ENCODE assay signal across 23 cellular contexts in the genomic region with DNA sequence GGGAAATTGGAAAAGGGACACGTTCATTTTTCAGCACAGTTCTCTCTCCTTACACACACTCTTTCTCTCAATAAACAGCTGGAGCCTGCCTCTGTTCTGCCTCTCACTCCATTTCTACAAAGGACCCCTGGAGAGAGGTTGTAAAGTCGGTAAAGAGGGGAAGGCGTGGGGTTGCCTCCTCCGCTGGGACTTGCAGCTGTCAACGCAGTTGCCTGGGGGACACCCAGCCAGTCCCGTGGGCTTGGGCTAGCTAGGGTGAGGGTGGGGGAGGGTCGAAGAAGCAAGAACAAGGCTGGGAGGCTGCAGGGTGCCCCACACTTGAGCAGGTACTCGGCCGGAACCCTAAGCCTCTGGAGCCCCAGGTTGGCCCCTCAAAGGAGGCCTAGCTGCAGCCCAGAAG. TPM values are rescaled to one million over a fixed set of nuclear protein-coding genes. Genes with fewer than 3 reads are reported as not detected.
DNase-seq lines count a peak whose midpoint lies in the region; ATAC-seq, FAIRE-seq and TF ChIP-seq lines count a peak whose summit lies in the region.
"Had no signal": no experiment of that assay in that cellular context is flagged by ENCODE, and none has a peak within 500 bp of the region (broad histone marks: within the 10 kb centered on the region; RNA-seq: fewer than 3 reads in every experiment).

No MANE protein-coding gene starts in this region.

- H4K91ac ChIP-seq in H1 (replicated peaks; ENCODE audit: insufficient read length, low read length) (no peak overlapping the region), mesenchymal stem cell (ENCODE audit: low read length) (no peak overlapping the region)

- no peaks in the 10 kb centered on the region for H3K23me2 ChIP-seq in H1 (ENCODE audit: low read depth, low read length)

- no peaks in the 10 kb centered on the region for H3K27me3 ChIP-seq in BLaER1
- H3K27me3 ChIP-seq in H1 (replicated peaks in 1 of 4; ENCODE audit: control insufficient read depth in 3 of 4, extremely low read depth in 1 of 4, insufficient read depth in 3 of 4, low read length in 3 of 4), result no peaks in the 10 kb centered on the region
- peaks cover 0 to 30% (median 0%) of the 10 kb centered on the region in 9 donors for H3K27me3 ChIP-seq in heart left ventricle
- H3K27me3 ChIP-seq in HepG2 (ENCODE audit: control insufficient read depth in 1 of 2, insufficient read depth in 2 of 2, low read length in 2 of 2), result peaks cover 2 to 41% of the 10 kb centered on the region in 2 experiments; a peak in 4 of 5 replicates
- H3K27me3 ChIP-seq in mesenchymal stem cell (ENCODE audit: control insufficient read depth in 1 of 2, insufficient read depth in 1 of 2, low read length in 2 of 2), result peaks cover 35 to 42% of the 10 kb centered on the region in 2 experiments
- H3K27me3 ChIP-seq: BE2C, Peyer's patch had no signal

- no peak overlapping the region for H3K9ac ChIP-seq in BLaER1
- no peak overlapping the region for H3K9ac ChIP-seq in H1 (replicated peaks in 1 of 4; ENCODE audit: extremely low read depth in 1 of 4, low read depth in 3 of 4, low read length in 3 of 4)
- no peak overlapping the region for H3K9ac ChIP-seq in HepG2 (ENCODE audit: insufficient read depth, low read depth, low read length)
- no peak overlapping the region for H3K9ac ChIP-seq in mesenchymal stem cell (ENCODE audit: low read length)
- H3K9ac ChIP-seq: KMS-11 had no signal

- in situ Hi-C loops in HepG2 (cut with HindIII; ENCODE audit: extremely low pct_ligation_motif_present, low pct_unique_long_range_greater_than_20kb), result no loop called here

- H2BK15ac ChIP-seq in H1 (ENCODE audit: low read length) (peak overlapping the region; percentile 46; the same call in 1 of the 2 replicates), mesenchymal stem cell (ENCODE audit: low read depth, poor library complexity, severe bottlenecking) (no peak overlapping the region)

- BruUV-seq in HepG2 (replicated peaks; lab: Mats Ljungman, UMichigan), result no TSS peak

- peak overlapping the region; percentile 37; the same call in 1 of the 2 replicates for H3K4me2 ChIP-seq in BLaER1
- H3K4me2 ChIP-seq in H1 (ENCODE audit: insufficient read depth in 1 of 2, low read depth in 2 of 2, low read length in 2 of 2), result peak overlapping the region; percentile 13 to 52; a peak in 3 of 4 replicates
- no peak overlapping the region for H3K4me2 ChIP-seq in HepG2 (ENCODE audit: low read depth, low read length)
- no peak overlapping the region for H3K4me2 ChIP-seq in mesenchymal stem cell (ENCODE audit: low read length, poor library complexity, severe bottlenecking)
- H3K4me2 ChIP-seq: A549, KMS-11 had no signal

- TF ChIP-seq EP300 in H1 (IDR thresholded peaks at IDR 0.05; ENCODE audit: borderline replicate concordance in 1 of 2, low read depth in 2 of 2, low read length in 2 of 2) (no peak), HepG2 (IDR thresholded peaks at IDR 0.05; ENCODE audit: low read depth in 2 of 2, low read length in 2 of 2) (no peak), HepG2 (CRISPR knock-in tag; IDR thresholded peaks at IDR 0.05; ENCODE audit: borderline replicate concordance) (no peak)

- 33% methylated on average over 9 of the region's 9 CpGs; no CpG with 5 or more reads in 1 of the 2 experiments for WGBS in H1 (ENCODE audit: extremely low coverage in 1 of 2, insufficient coverage in 1 of 2, insufficient read length in 1 of 2, insufficient replicate concordance in 2 of 2, low coverage in 1 of 2, low lambda C conversion rate in 2 of 2, missing lambda C conversion rate in 1 of 2), 2 experiments
- 27 to 52% (median 35%) methylated on average over 7 to 9 of the region's 9 CpGs for WGBS in heart left ventricle, 4 donors
- WGBS in HepG2 (ENCODE audit: low lambda C conversion rate), result 53% methylated on average over 3 of the region's 9 CpGs
- WGBS in mesenchymal stem cell, result 17% methylated on average over 7 of the region's 9 CpGs

- H3K9me3 ChIP-seq in BLaER1 (no peaks in the 10 kb centered on the region), H1 (ENCODE audit: insufficient read depth in 2 of 2, low read depth in 1 of 2, low read length in 1 of 2) (no peaks in the 10 kb centered on the region), heart left ventricle (no peaks in the 10 kb centered on the region), HepG2 (ENCODE audit: low read length) (no peaks in the 10 kb centered on the region), mesenchymal stem cell (ENCODE audit: control insufficient read depth, low read length) (no peaks in the 10 kb centered on the region)
- H3K9me3 ChIP-seq: A549, BE2C, Peyer's patch had no signal

- H3K14ac ChIP-seq in H1 (ENCODE audit: insufficient read length) (no peak overlapping the region), mesenchymal stem cell (ENCODE audit: low read length in 2 of 2) (no peak overlapping the region)

- H2BK20ac ChIP-seq in H1 (ENCODE audit: low read length), result peak overlapping the region; percentile 48; the same call in 1 of the 2 replicates

- H3K4me3 ChIP-seq in BLaER1 (no peak overlapping the region), NB4 (ENCODE audit: low read depth, low read length) (no peak overlapping the region), H1 (ENCODE audit: extremely low read depth in 1 of 4, insufficient read depth in 2 of 4, low read depth in 3 of 4, low read length in 4 of 4) (peak overlapping the region in 2 of 4 experiments; percentile 3 to 6; a peak in 3 of 8 replicates), heart left ventricle (no peak overlapping the region), HepG2 (replicated peaks in 1 of 3; ENCODE audit: insufficient read depth in 1 of 3, low read depth in 2 of 3, low read length in 3 of 3) (no peak overlapping the region), mesenchymal stem cell (ENCODE audit: insufficient read depth in 1 of 2, low read depth in 1 of 2, low read length in 2 of 2) (no peak overlapping the region)
- H3K4me3 ChIP-seq: A549, Peyer's patch had no signal

- TF ChIP-seq CTCF in NB4 (IDR thresholded peaks at IDR 0.05; ENCODE audit: low read depth, low read length) (no peak), H1 (IDR thresholded peaks at IDR 0.05; ENCODE audit: control extremely low read depth in 1 of 3, insufficient read depth in 1 of 3, low read depth in 1 of 3, low read length in 3 of 3) (no peak), heart left ventricle (IDR thresholded peaks at IDR 0.05) (no peak), HepG2 (CRISPR knock-in tag; IDR thresholded peaks at IDR 0.05) (no peak)

- CTCF ChIA-PET in H1 (lab: Charles Lee; ENCODE audit: partially characterized antibody), result interaction anchor here (1.0 to 5.3 kb wide), 6 partner anchors 9 to 45 kb away, joined by 3 to 29 read pairs (median 4); no protein-coding TSS in a partner anchor
- CTCF ChIA-PET in HepG2 (lab: Yijun Ruan, JAX; ENCODE audit: low intra/inter-chr PET ratio, low total read pairs), result no interaction called here

- H3K18ac ChIP-seq in H1 (ENCODE audit: extremely low read depth, low read length) (peak overlapping the region; percentile 60; the same call in 1 of the 2 replicates), mesenchymal stem cell (ENCODE audit: low read depth in 1 of 2, low read length in 2 of 2) (no peak overlapping the region)

- intact Hi-C loops in heart left ventricle (cut with DNase I), result no loop called here
- intact Hi-C loops in HepG2 (cut with micrococcal nuclease; ENCODE audit: unreplicated experiment), result no loop called here

- no peak for ATAC-seq in heart left ventricle
- no peak for ATAC-seq in HepG2
- ATAC-seq: A549; activated T-cell treated with anti-CD3 and anti-CD28 coated beads, Interleukin-2, amount 50 U/mL, for 72 hours; left ventricle myocardium superior had no signal

- H3K27ac ChIP-seq in BLaER1 (no peak overlapping the region), H1 (ENCODE audit: low read depth, low read length) (no peak overlapping the region), heart left ventricle (no peak overlapping the region), HepG2 (ENCODE audit: extremely low read length, insufficient read depth, low read length) (no peak overlapping the region), mesenchymal stem cell (ENCODE audit: low read length, poor library complexity, severe bottlenecking) (no peak overlapping the region)
- H3K27ac ChIP-seq: A549, KMS-11, Peyer's patch had no signal

- H3K56ac ChIP-seq in H1 (replicated peaks; ENCODE audit: insufficient read length, low read depth, low read length), result no peak overlapping the region

- H3K36me3 ChIP-seq in BLaER1 (no peaks in the 10 kb centered on the region), H1 (ENCODE audit: control insufficient read depth in 2 of 4, insufficient read depth in 4 of 4, low read length in 3 of 4) (no peaks in the 10 kb centered on the region), heart left ventricle (no peaks in the 10 kb centered on the region), HepG2 (replicated peaks in 1 of 2; ENCODE audit: control insufficient read depth in 1 of 2, insufficient read depth in 2 of 2, low read length in 2 of 2) (no peaks in the 10 kb centered on the region), mesenchymal stem cell (ENCODE audit: control insufficient read depth in 1 of 2, insufficient read depth in 2 of 2, low read depth in 1 of 2, low read length in 2 of 2) (no peaks in the 10 kb centered on the region)
- H3K36me3 ChIP-seq: BE2C, Peyer's patch had no signal

- no peak overlapping the region for H3K23ac ChIP-seq in H1 (ENCODE audit: insufficient read length)
- no peak overlapping the region for H3K23ac ChIP-seq in mesenchymal stem cell (ENCODE audit: low read length in 2 of 2)

- H3K79me2 ChIP-seq in H1 (ENCODE audit: control insufficient read depth in 1 of 2, insufficient read depth in 2 of 2, low read length in 2 of 2) (no peaks in the 10 kb centered on the region), HepG2 (ENCODE audit: insufficient read depth, low read length) (no peaks in the 10 kb centered on the region)

- TF ChIP-seq RAD21 in H1 (IDR thresholded peaks at IDR 0.05 in 1 of 2, conservative IDR thresholded peaks at IDR 0.05 in 1 of 2; ENCODE audit: low read depth in 2 of 2, low read length in 2 of 2) (no peak), HepG2 (CRISPR knock-in tag; IDR thresholded peaks at IDR 0.05) (no peak)

- peak overlapping the region; percentile 35; the same call in 1 of the 2 replicates for H2BK5ac ChIP-seq in H1 (ENCODE audit: low read depth, low read length)
- no peak overlapping the region for H2BK5ac ChIP-seq in mesenchymal stem cell (ENCODE audit: low read depth, low read length, poor library complexity, severe bottlenecking)

- H3K4ac ChIP-seq in H1 (replicated peaks; ENCODE audit: insufficient read length, low read depth, low read length), result no peak overlapping the region
- no peak overlapping the region for H3K4ac ChIP-seq in mesenchymal stem cell (ENCODE audit: low read depth in 1 of 2, low read length in 2 of 2)

- no peak for TF ChIP-seq POLR2A in NB4 (IDR thresholded peaks at IDR 0.05; ENCODE audit: extremely low read depth, insufficient read length)
- no peak for TF ChIP-seq POLR2A in H1 (IDR thresholded peaks at IDR 0.05; ENCODE audit: control extremely low read depth in 1 of 2, low read depth in 2 of 2, low read length in 2 of 2)
- TF ChIP-seq POLR2A in heart left ventricle (IDR thresholded peaks at IDR 0.05), result no peak
- no peak for TF ChIP-seq POLR2A in HepG2 (IDR thresholded peaks at IDR 0.05; ENCODE audit: insufficient read depth in 1 of 2, low read depth in 2 of 2, low read length in 2 of 2)

- POLR2A ChIA-PET in H1 (lab: Charles Lee; ENCODE audit: partially characterized antibody) (interaction anchor here (0.7 to 3.2 kb wide), 9 partner anchors 8 to 106 kb away, joined by 3 to 11 read pairs (median 4); partner anchors contain the start of gene C1orf216), HepG2 (lab: Yijun Ruan, JAX) (no interaction called here)

- peak overlapping the region; percentile 9; the same call in 1 of the 2 replicates for H2BK12ac ChIP-seq in H1 (ENCODE audit: low read depth, low read length)
- H2BK12ac ChIP-seq in mesenchymal stem cell (ENCODE audit: low read length in 2 of 2), result no peak overlapping the region

- no peaks in the 10 kb centered on the region for H4K20me1 ChIP-seq in BLaER1
- no peaks in the 10 kb centered on the region for H4K20me1 ChIP-seq in H1 (replicated peaks in 1 of 2; ENCODE audit: control insufficient read depth in 1 of 2, insufficient read depth in 2 of 2, low read length in 2 of 2)
- no peaks in the 10 kb centered on the region for H4K20me1 ChIP-seq in HepG2 (ENCODE audit: insufficient read depth, low read length)

- no peak overlapping the region for H4K5ac ChIP-seq in H1 (ENCODE audit: insufficient read length, low read depth, low read length)

- DNase-seq in NB4 (ENCODE audit: low read depth) (peak; percentile 73), NCI-H2227 (lab: John Stamatoyannopoulos, UW; ENCODE audit: unreplicated experiment) (peak; percentile 44), H1 (ENCODE audit: low read depth in 1 of 2, low spot score in 2 of 2) (no peak), heart left ventricle (no peak), germinal center (ENCODE audit: low spot score) (no peak), HepG2 (ENCODE audit: low spot score) (no peak), mesenchymal stem cell (no peak)
- DNase-seq: activated CD4-positive, alpha-beta T cell treated with anti-CD3 and anti-CD28 coated beads for 48 hours; activated naive CD4-positive, alpha-beta T cell treated with anti-CD3 and anti-CD28 coated beads, Interleukin-2, amount 50 U/mL, for 16 hours; activated T-cell treated with anti-CD3 and anti-CD28 coated beads, Interleukin-2, amount 50 U/mL, for 72 hours; BE2C; Calu3; head of caudate nucleus; left ventricle myocardium superior; NCI-H2171 treated with DMSO at 0.1 percent for 48 hours; NK-92 treated with Interleukin-12 subunit alpha and Interleukin-12 subunit beta, amount 100 ng/mL, for 24 hours; Peyer's patch; T-helper 1 cell had no signal

- H3K79me1 ChIP-seq in H1 (ENCODE audit: low read depth, low read length), result no peaks in the 10 kb centered on the region
- no peaks in the 10 kb centered on the region for H3K79me1 ChIP-seq in mesenchymal stem cell (replicated peaks; ENCODE audit: low read length, poor library complexity, severe bottlenecking)

- FAIRE-seq in H1 (lab: Jason Lieb, UNC) (no peak), HepG2 (lab: Jason Lieb, UNC) (no peak)
- FAIRE-seq: A549, endothelial cell of umbilical vein, urothelium cell line had no signal

- H2BK120ac ChIP-seq in H1 (replicated peaks; ENCODE audit: low read depth, low read length), result no peak overlapping the region
- no peak overlapping the region for H2BK120ac ChIP-seq in mesenchymal stem cell (ENCODE audit: low read depth, low read length)

- H3K4me1 ChIP-seq in BLaER1 (peaks cover 9% of the 10 kb centered on the region), H1 (replicated peaks in 1 of 4; ENCODE audit: control insufficient read depth in 3 of 4, insufficient read depth in 4 of 4, low read length in 3 of 4) (peaks cover 2 to 14% (median 5%) of the 10 kb centered on the region in 4 experiments; a peak in 6 of 7 replicates), heart left ventricle (no peaks in the 10 kb centered on the region), HepG2 (ENCODE audit: insufficient read depth, low read length) (no peaks in the 10 kb centered on the region), mesenchymal stem cell (ENCODE audit: control insufficient read depth, insufficient read depth, low read depth, low read length) (peaks cover 3% of the 10 kb centered on the region)
- H3K4me1 ChIP-seq: A549, BE2C, Peyer's patch had no signal

- H2AFZ ChIP-seq in H1 (ENCODE audit: low read length), result no peak overlapping the region
- no peak overlapping the region for H2AFZ ChIP-seq in HepG2 (ENCODE audit: low read length)
- H2AFZ ChIP-seq in mesenchymal stem cell (ENCODE audit: low read depth, low read length), result no peak overlapping the region

- H2AK5ac ChIP-seq in H1 (ENCODE audit: low read depth, low read length) (no peak overlapping the region), mesenchymal stem cell (ENCODE audit: low read length, severe bottlenecking) (no peak overlapping the region)

- H4K8ac ChIP-seq in H1 (ENCODE audit: extremely low read depth, insufficient read depth, low read length) (no peak overlapping the region; the same call in 1 of the 2 replicates), mesenchymal stem cell (ENCODE audit: low read length) (no peak overlapping the region)

RNA-seq across cellular contexts. Expression of gene C1orf216, which starts 27.6 kb away (rescaled TPM):
- 10.8 and 12.8 TPM in 2 replicates for total RNA-seq in H1 (2021; fragmentation: NEBNext Ultra II Directional; extraction: Animal tissue kit (Norgen Biotek cat#: 25700))
- polyA plus RNA-seq in H1 (2011; rRNA removed) (7.3 and 7.5 TPM in 2 replicates), heart left ventricle (10 to 100 TPM in 1 of 2 donors, 1 to 10 TPM in 1; 5.1 to 14.7 TPM), HepG2 (2011; rRNA removed) (0.37 and 0.48 TPM in 2 replicates)
- polyA plus RNA-seq in H1 (2011; cell fraction: cytosol; rRNA removed), result 11.7 TPM
- polyA plus RNA-seq in H1 (2011; cell fraction: nucleus; rRNA removed), result 10.3 TPM
- polyA plus RNA-seq in H1 (2012, experiment 1 of 2), result 12.2 to 13.3 TPM (median 12.6 TPM) in 4 replicates
- polyA plus RNA-seq in H1 (2012, experiment 2 of 2), result 5.7 TPM
- polyA plus RNA-seq in H1 (2013, experiment 1 of 2), result 3.8 TPM
- polyA plus RNA-seq in H1 (2013, experiment 2 of 2), result 3.6 TPM
- polyA minus RNA-seq in H1 (2011; rRNA and poly(A)+ RNA removed), result 13.0 and 13.7 TPM in 2 replicates
- 7.0 TPM for polyA minus RNA-seq in H1 (2011; cell fraction: cytosol; rRNA and poly(A)+ RNA removed)
- polyA minus RNA-seq in H1 (2011; cell fraction: nucleus; rRNA and poly(A)+ RNA removed), result 6.8 TPM
- total RNA-seq in heart left ventricle (10 to 100 TPM in 4 of 9 donors, 1 to 10 TPM in 5; 8.4 to 13.6 (median 9.9) TPM), HepG2 (2016; rRNA removed; fragmentation: Illumina TruSeq; extraction: Trizol) (1.1 TPM in 2 replicates)
- total RNA-seq in HepG2 (2016; cell fraction: cytosol; rRNA removed; fragmentation: Illumina TruSeq; extraction: Trizol; ENCODE audit: low read depth), result 0.44 TPM in 1 of 2 replicates, not detected in the other
- 0.80 and 0.98 TPM in 2 replicates for total RNA-seq in HepG2 (2016; cell fraction: insoluble cytoplasmic fraction; rRNA removed; fragmentation: Illumina TruSeq; extraction: Trizol)
- total RNA-seq in HepG2 (2016; cell fraction: membrane; rRNA removed; fragmentation: Illumina TruSeq; extraction: Trizol), result 0.79 and 0.83 TPM in 2 replicates
- total RNA-seq in HepG2 (2016; cell fraction: nucleus; rRNA removed; fragmentation: Illumina TruSeq; extraction: Trizol), result 1.1 and 1.4 TPM in 2 replicates
- polyA plus RNA-seq in HepG2 (2011; cell fraction: cytosol; rRNA removed), result 0.14 and 0.17 TPM in 2 replicates
- polyA plus RNA-seq in HepG2 (2011; cell fraction: nucleus; rRNA removed), result 1.5 and 1.8 TPM in 2 replicates
- polyA plus RNA-seq in HepG2 (2012), result 0.35 and 0.40 TPM in 2 replicates
- polyA plus RNA-seq in HepG2 (2016; cell fraction: cytosol; fragmentation: Illumina TruSeq; extraction: Trizol; ENCODE audit: low read depth), result 0.09 and 0.19 TPM in 2 replicates
- polyA plus RNA-seq in HepG2 (2016; cell fraction: insoluble cytoplasmic fraction; fragmentation: Illumina TruSeq; extraction: Trizol; ENCODE audit: low read depth), result 0.72 and 0.88 TPM in 2 replicates
- polyA plus RNA-seq in HepG2 (2016; cell fraction: membrane; fragmentation: Illumina TruSeq; extraction: Trizol; ENCODE audit: low read depth), result 0.23 TPM in 2 replicates
- 5.6 and 6.7 TPM in 2 replicates for polyA plus RNA-seq in HepG2 (2016; cell fraction: nucleus; fragmentation: Illumina TruSeq; extraction: Trizol; ENCODE audit: insufficient read depth, low read depth)
- polyA minus RNA-seq in HepG2 (2011; rRNA and poly(A)+ RNA removed; ENCODE audit: low replicate concordance), result 0.32 and 19.3 TPM in 2 replicates
- polyA minus RNA-seq in HepG2 (2011; cell fraction: cytosol; rRNA and poly(A)+ RNA removed), result not detected in 2 replicates
- polyA minus RNA-seq in HepG2 (2011; cell fraction: nucleus; rRNA and poly(A)+ RNA removed), result 0.37 and 0.77 TPM in 2 replicates
- polyA plus RNA-seq in mesenchymal stem cell (2013, experiment 1 of 2), result 7.0 TPM
- 6.8 TPM for polyA plus RNA-seq in mesenchymal stem cell (2013, experiment 2 of 2)

RNA-seq across cellular contexts. Expression of gene PSMB2, which starts 49.8 kb away (rescaled TPM):
- 88.2 and 91.4 TPM in 2 replicates for total RNA-seq in H1 (2021; fragmentation: NEBNext Ultra II Directional; extraction: Animal tissue kit (Norgen Biotek cat#: 25700))
- 94.0 and 101 TPM in 2 replicates for polyA plus RNA-seq in H1 (2011; rRNA removed)
- 67.5 TPM for polyA plus RNA-seq in H1 (2011; cell fraction: cytosol; rRNA removed)
- 60.6 TPM for polyA plus RNA-seq in H1 (2011; cell fraction: nucleus; rRNA removed)
- 90.8 to 102 TPM (median 101 TPM) in 4 replicates for polyA plus RNA-seq in H1 (2012, experiment 1 of 2)
- 71.5 TPM for polyA plus RNA-seq in H1 (2012, experiment 2 of 2)
- polyA plus RNA-seq in H1 (2013, experiment 1 of 2), result 157 TPM
- polyA plus RNA-seq in H1 (2013, experiment 2 of 2), result 164 TPM
- 59.7 and 62.8 TPM in 2 replicates for polyA minus RNA-seq in H1 (2011; rRNA and poly(A)+ RNA removed)
- 41.5 TPM for polyA minus RNA-seq in H1 (2011; cell fraction: cytosol; rRNA and poly(A)+ RNA removed)
- 22.3 TPM for polyA minus RNA-seq in H1 (2011; cell fraction: nucleus; rRNA and poly(A)+ RNA removed)
- total RNA-seq in heart left ventricle, result 10 to 100 TPM; 36.3 to 60.0 (median 41.7) TPM
- polyA plus RNA-seq in heart left ventricle, result 10 to 100 TPM; 41.1 to 50.5 TPM
- total RNA-seq in HepG2 (2016; rRNA removed; fragmentation: Illumina TruSeq; extraction: Trizol), result 62.2 and 102 TPM in 2 replicates
- 9.9 and 10.8 TPM in 2 replicates for total RNA-seq in HepG2 (2016; cell fraction: cytosol; rRNA removed; fragmentation: Illumina TruSeq; extraction: Trizol; ENCODE audit: low read depth)
- 62.8 and 101 TPM in 2 replicates for total RNA-seq in HepG2 (2016; cell fraction: insoluble cytoplasmic fraction; rRNA removed; fragmentation: Illumina TruSeq; extraction: Trizol)
- 18.0 and 18.3 TPM in 2 replicates for total RNA-seq in HepG2 (2016; cell fraction: membrane; rRNA removed; fragmentation: Illumina TruSeq; extraction: Trizol)
- 31.6 and 32.7 TPM in 2 replicates for total RNA-seq in HepG2 (2016; cell fraction: nucleus; rRNA removed; fragmentation: Illumina TruSeq; extraction: Trizol)
- 50.5 and 60.6 TPM in 2 replicates for polyA plus RNA-seq in HepG2 (2011; rRNA removed)
- polyA plus RNA-seq in HepG2 (2011; cell fraction: cytosol; rRNA removed), result 45.2 and 49.5 TPM in 2 replicates
- 17.0 and 20.6 TPM in 2 replicates for polyA plus RNA-seq in HepG2 (2011; cell fraction: nucleus; rRNA removed)
- polyA plus RNA-seq in HepG2 (2012), result 49.7 and 57.0 TPM in 2 replicates
- 20.2 and 22.2 TPM in 2 replicates for polyA plus RNA-seq in HepG2 (2016; cell fraction: cytosol; fragmentation: Illumina TruSeq; extraction: Trizol; ENCODE audit: low read depth)
- polyA plus RNA-seq in HepG2 (2016; cell fraction: insoluble cytoplasmic fraction; fragmentation: Illumina TruSeq; extraction: Trizol; ENCODE audit: low read depth), result 199 and 202 TPM in 2 replicates
- 28.8 and 32.3 TPM in 2 replicates for polyA plus RNA-seq in HepG2 (2016; cell fraction: membrane; fragmentation: Illumina TruSeq; extraction: Trizol; ENCODE audit: low read depth)
- 75.8 and 83.1 TPM in 2 replicates for polyA plus RNA-seq in HepG2 (2016; cell fraction: nucleus; fragmentation: Illumina TruSeq; extraction: Trizol; ENCODE audit: insufficient read depth, low read depth)
- polyA minus RNA-seq in HepG2 (2011; rRNA and poly(A)+ RNA removed; ENCODE audit: low replicate concordance), result 92.7 and 165 TPM in 2 replicates
- 26.0 and 31.0 TPM in 2 replicates for polyA minus RNA-seq in HepG2 (2011; cell fraction: cytosol; rRNA and poly(A)+ RNA removed)
- 19.2 and 19.9 TPM in 2 replicates for polyA minus RNA-seq in HepG2 (2011; cell fraction: nucleus; rRNA and poly(A)+ RNA removed)
- polyA plus RNA-seq in mesenchymal stem cell (2013, experiment 1 of 2), result 169 TPM
- polyA plus RNA-seq in mesenchymal stem cell (2013, experiment 2 of 2), result 180 TPM

Comparison
In these comparisons a context has a peak if more than half of its experiments do, and no peak if none do; other contexts are left out.
1. H3K4me2 ChIP-seq: peak in BLaER1 (single experiment) and H1 (2 of 2); none in HepG2 (single experiment) and mesenchymal stem cell (single experiment).
2. DNase-seq: peak in NB4 (single experiment) and NCI-H2227 (single experiment); none in H1 (0 of 2), heart left ventricle (0 of 5), germinal center (single experiment), HepG2 (single experiment) and mesenchymal stem cell (single experiment).